Comparison of ENCODE assay signal across 9 cellular contexts in genomic region chr12:49298160-49298559, GRCh38. TPM values are rescaled to one million over a fixed set of nuclear protein-coding genes. Genes with fewer than 3 reads are reported as not detected.
DNase-seq lines count a peak whose midpoint lies in the region; ATAC-seq and TF ChIP-seq lines count a peak whose summit lies in the region.
"Had no signal": no experiment of that assay in that cellular context is flagged by ENCODE, and none has a peak within 500 bp of the region (broad histone marks: within the 10 kb centered on the region; RNA-seq: fewer than 3 reads in every experiment).

No MANE protein-coding gene starts in this region.

- CTCF ChIA-PET in HEK293T (lab: Yijun Ruan, JAX) = interaction anchor here (1.1 to 2.4 kb wide), 2 partner anchors 10 to 14 kb away, joined by 3 to 12 read pairs; no protein-coding TSS in a partner anchor

- H3K4me2 ChIP-seq in BLaER1 treated with 17β-estradiol and CSF1 and Interleukin-3, amounts not matched to agents 10 nM and 100 nM = peak overlapping the region in 7 of 11 experiments; percentile 26 to 88 (median 73); a peak in 9 of 22 replicates

- peaks cover 17 to 41% (median 29%) of the 10 kb centered on the region in 10 experiments; a peak in 19 of 20 replicates for H3K4me1 ChIP-seq in BLaER1 treated with 17β-estradiol and CSF1 and Interleukin-3, amounts not matched to agents 10 nM and 100 nM
- peaks cover 18 to 22% of the 10 kb centered on the region in 2 donors for H3K4me1 ChIP-seq in thyroid gland

- TF ChIP-seq POLR2A in thyroid gland (IDR thresholded peaks at IDR 0.05) (no peak), GM18505 (IDR thresholded peaks at IDR 0.05; ENCODE audit: borderline replicate concordance, extremely low read depth, insufficient read depth, insufficient read length) (no peak)

- peak; percentile 53 for DNase-seq in SW480 (ENCODE audit: low spot score)
- DNase-seq in left colon = peak in 1 of 2 donors; percentile 33
- no peak for DNase-seq in thyroid gland
- DNase-seq in HEK293T (ENCODE audit: extremely low spot score) = no peak
- DNase-seq: hippocampal formation had no signal

- H3K9me3 ChIP-seq in BLaER1 treated with 17β-estradiol and CSF1 and Interleukin-3, amounts not matched to agents 10 nM and 100 nM (replicated peaks in 1 of 11) = peaks cover 0 to 8% (median 0%) of the 10 kb centered on the region in 11 experiments; a peak in 5 of 22 replicates
- no peaks in the 10 kb centered on the region for H3K9me3 ChIP-seq in thyroid gland

- POLR2A ChIA-PET in HEK293T (lab: Yijun Ruan, JAX) = interaction anchor here (0.9 to 5.8 kb wide), 3 partner anchors 9 to 110 kb away, joined by 3 to 68 read pairs (median 7); partner anchors contain the start of gene TROAP

- no peaks in the 10 kb centered on the region for H3K36me3 ChIP-seq in BLaER1 treated with 17β-estradiol and CSF1 and Interleukin-3, amounts not matched to agents 10 nM and 100 nM
- H3K36me3 ChIP-seq in thyroid gland = no peaks in the 10 kb centered on the region

- peaks cover 0 to 37% (median 21%) of the 10 kb centered on the region in 11 experiments; a peak in 15 of 22 replicates for H4K20me1 ChIP-seq in BLaER1 treated with 17β-estradiol and CSF1 and Interleukin-3, amounts not matched to agents 10 nM and 100 nM

- ATAC-seq in left colon (peak; percentile 53), HG02840 (IDR thresholded peaks at IDR 0.05; ENCODE audit: low FRiP score, unreplicated experiment) (no peak), GM18505 (IDR thresholded peaks at IDR 0.05; ENCODE audit: unreplicated experiment) (no peak)

- no peak overlapping the region for H3K9ac ChIP-seq in BLaER1 treated with 17β-estradiol and CSF1 and Interleukin-3, amounts not matched to agents 10 nM and 100 nM

- peaks cover 57 to 62% (median 59%) of the 10 kb centered on the region in 11 experiments for H3K27me3 ChIP-seq in BLaER1 treated with 17β-estradiol and CSF1 and Interleukin-3, amounts not matched to agents 10 nM and 100 nM
- H3K27me3 ChIP-seq in thyroid gland = peaks cover 16% of the 10 kb centered on the region

- H3K4me3 ChIP-seq in BLaER1 treated with 17β-estradiol and CSF1 and Interleukin-3, amounts not matched to agents 10 nM and 100 nM = no peak overlapping the region
- H3K4me3 ChIP-seq in thyroid gland (replicated peaks in 1 of 3) = no peak overlapping the region

- 48 to 54% methylated on average over 6 of the region's 6 CpGs for WGBS in thyroid gland, 2 donors

- TF ChIP-seq CTCF in GM12872 (IDR thresholded peaks at IDR 0.05; ENCODE audit: insufficient read depth, low read depth, low read length) (peak; percentile 49; the same call in 2 of the 3 replicates), thyroid gland (IDR thresholded peaks at IDR 0.05) (no peak)

- no peak overlapping the region for H3K27ac ChIP-seq in BLaER1 treated with 17β-estradiol and CSF1 and Interleukin-3, amounts not matched to agents 10 nM and 100 nM
- no peak overlapping the region for H3K27ac ChIP-seq in thyroid gland

- intact Hi-C loops in left colon (cut with DNase I, micrococcal nuclease) (no loop called here), thyroid gland (cut with DNase I) (no loop called here)

TF ChIP-seq in HEK293T, 16 proteins besides CTCF, POLR2A, EP300 and RAD21:
- TF ChIP-seq ELF4 (IDR thresholded peaks at IDR 0.05) (no peak), NFRKB (IDR thresholded peaks at IDR 0.05) (no peak), FOXK2 (IDR thresholded peaks at IDR 0.05) (no peak), HDGF (IDR thresholded peaks at IDR 0.05; ENCODE audit: borderline replicate concordance) (no peak)

RNA-seq across cellular contexts. Expression of gene PRPH, which starts 3.2 kb away (rescaled TPM):
- total RNA-seq in left colon = 10 to 100 TPM in 1 of 2 donors, 1 to 10 TPM in 1; 5.5 to 14.3 TPM
- under 1 TPM in 1 of 4 donors, not detected in 3; 0.67 TPM for total RNA-seq in thyroid gland

RNA-seq across cellular contexts. Expression of gene TROAP, which starts 24.9 kb away (rescaled TPM):
- 10 to 100 TPM in 1 of 2 donors, 1 to 10 TPM in 1; 4.9 to 12.4 TPM for total RNA-seq in left colon
- 1 to 10 TPM in 1 of 4 donors, under 1 TPM in 2, not detected in 1; 0.56 to 2.6 (median 0.96) TPM for total RNA-seq in thyroid gland

RNA-seq across cellular contexts. Expression of gene TUBA1C, which starts 33.3 kb away (rescaled TPM):
- total RNA-seq in left colon (100 to 1,000 TPM; 260 to 267 TPM), thyroid gland (100 to 1,000 TPM in 3 of 4 donors, 10 to 100 TPM in 1; 80.6 to 385 (median 212) TPM)

RNA-seq across cellular contexts. Expression of gene C1QL4, which starts 38.8 kb away (rescaled TPM):
- total RNA-seq in left colon (not detected), thyroid gland (1 to 10 TPM in 1 of 4 donors, under 1 TPM in 2, not detected in 1; 0.67 to 1.2 (median 0.73) TPM)

RNA-seq across cellular contexts. Expression of gene DNAJC22, which starts 48.5 kb away (rescaled TPM):
- total RNA-seq in left colon = 10 to 100 TPM; 40.2 to 45.6 TPM
- total RNA-seq in thyroid gland = 10 to 100 TPM; 10.3 to 19.5 (median 17.5) TPM
